Comparison of ENCODE assay signal across 9 cellular contexts in the genomic region with DNA sequence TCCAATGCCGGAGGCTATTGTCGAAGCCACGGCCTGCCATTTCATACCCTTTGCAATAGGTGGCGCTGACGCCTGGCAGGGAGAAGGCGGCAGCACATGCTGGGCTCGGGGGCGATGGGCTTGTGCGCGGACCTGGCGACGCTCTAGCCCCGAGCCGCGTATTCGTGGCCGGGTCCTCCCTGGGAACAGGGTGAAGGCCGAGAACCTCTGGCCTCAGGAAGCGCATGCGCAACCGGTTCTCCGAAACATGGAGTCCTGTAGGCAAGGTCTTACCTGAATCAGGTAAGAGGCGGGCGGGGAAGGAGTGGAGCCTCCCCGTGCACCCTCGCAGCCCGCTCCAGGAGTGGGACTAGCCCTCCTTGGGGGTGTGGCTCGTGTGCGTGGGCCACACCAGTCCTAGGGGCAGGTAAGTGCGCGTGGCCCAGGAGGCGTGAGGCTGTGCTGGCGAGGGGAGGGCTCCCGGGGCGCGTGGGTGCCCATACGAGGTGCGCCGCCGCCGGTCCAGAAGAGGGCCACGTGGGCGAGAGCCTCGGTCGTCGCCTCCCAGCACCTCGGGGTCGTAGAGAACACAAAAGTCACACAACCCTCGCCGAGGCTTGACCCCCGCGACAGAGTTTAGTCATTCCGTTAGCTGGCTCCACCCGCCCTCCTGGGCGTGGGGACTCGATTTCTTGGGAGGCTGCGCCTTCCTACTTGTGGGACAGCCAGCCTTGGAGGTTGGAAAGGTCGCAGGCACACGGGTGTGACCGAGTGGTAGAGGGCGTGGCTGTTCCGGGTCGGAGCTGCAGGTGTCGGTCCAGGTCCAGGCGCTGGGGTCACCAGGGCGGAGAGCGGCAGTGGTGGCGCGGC. TPM values are rescaled to one million over a fixed set of nuclear protein-coding genes. Genes with fewer than 3 reads are reported as not detected.
DNase-seq lines count a peak whose midpoint lies in the region; ATAC-seq and TF ChIP-seq lines count a peak whose summit lies in the region.
"Had no signal": no experiment of that assay in that cellular context is flagged by ENCODE, and none has a peak within 500 bp of the region (broad histone marks: within the 10 kb centered on the region; RNA-seq: fewer than 3 reads in every experiment).

No MANE protein-coding gene starts in this region.

- TF ChIP-seq CTCF in gastrocnemius medialis (IDR thresholded peaks at IDR 0.05 in 4 of 5, conservative IDR thresholded peaks at IDR 0.05 in 1 of 5), result peak in 2 of 5 experiments; percentile 46 to 48

- H3K27me3 ChIP-seq in HUES6 (ENCODE audit: control insufficient read depth, insufficient read depth, low read length), result peaks cover 2% of the 10 kb centered on the region
- H3K27me3 ChIP-seq in gastrocnemius medialis, result peaks cover 5 to 59% (median 24%) of the 10 kb centered on the region in 3 donors

- no peak for ATAC-seq in gastrocnemius medialis
- ATAC-seq in GM19452 (IDR thresholded peaks at IDR 0.05; ENCODE audit: unreplicated experiment), result no peak

- DNase-seq in ELF-1 (ENCODE audit: low read depth, low spot score) (peak; percentile 98), SW480 (ENCODE audit: low spot score) (peak; percentile 97), amniotic epithelial cell (ENCODE audit: low read depth) (peak; percentile 43), iPS DF 4.7 (ENCODE audit: extremely low read depth, low spot score) (peak; percentile 88), gastrocnemius medialis (no peak), GOT3 (lab: John Stamatoyannopoulos, UW) (no peak)

- peak overlapping the region; percentile 70 for H3K27ac ChIP-seq in HUES6 (ENCODE audit: low read depth, low read length)
- H3K27ac ChIP-seq in gastrocnemius medialis, result no peak overlapping the region
- H3K27ac ChIP-seq: SK-N-MC had no signal

- TF ChIP-seq POLR2A in gastrocnemius medialis (IDR thresholded peaks at IDR 0.05), result no peak

- H3K9me3 ChIP-seq in HUES6 (ENCODE audit: control insufficient read depth, insufficient read depth, low read depth, low read length) (no peaks in the 10 kb centered on the region), gastrocnemius medialis (no peaks in the 10 kb centered on the region)

- H3K9ac ChIP-seq in HUES6 (ENCODE audit: low read length), result peak overlapping the region; percentile 89

- H3K36me3 ChIP-seq in HUES6 (ENCODE audit: control insufficient read depth, insufficient read depth, low read length) (no peaks in the 10 kb centered on the region), gastrocnemius medialis (no peaks in the 10 kb centered on the region)

- H3K4me3 ChIP-seq in HUES6 (ENCODE audit: low read depth, low read length) (peak overlapping the region; percentile 90), gastrocnemius medialis (peak overlapping the region; percentile 31 to 50 (median 38))
- H3K4me3 ChIP-seq: SK-N-MC had no signal

- intact Hi-C loops in gastrocnemius medialis (cut with DNase I; ENCODE audit: low total_unique reads), result loop anchor here (5.0 to 10.0 kb wide), 2 partner anchors 209 to 238 kb away; no protein-coding TSS in a partner anchor

- H3K4me1 ChIP-seq in HUES6 (ENCODE audit: control insufficient read depth, insufficient read depth, low read length) (peaks cover 34% of the 10 kb centered on the region), gastrocnemius medialis (peaks cover under 1% of the 10 kb centered on the region in 2 donors)

- in situ Hi-C loops in gastrocnemius medialis (cut with MboI; ENCODE audit: low sequenced_read_pairs in 4 of 4), result no loop called here

RNA-seq across cellular contexts. Expression of a gene that starts 5.5 kb away (rescaled TPM):
- 1 to 10 TPM; 1.4 to 2.3 (median 1.7) TPM for total RNA-seq in gastrocnemius medialis

RNA-seq across cellular contexts. Expression of a gene that starts 45.5 kb away (rescaled TPM):
- total RNA-seq in gastrocnemius medialis, result 1 to 10 TPM; 1.8 to 6.2 (median 1.9) TPM

Comparison
In these comparisons a context has a peak if more than half of its experiments do, and no peak if none do; other contexts are left out.
1. DNase-seq: peak in ELF-1 (single experiment), SW480 (single experiment), amniotic epithelial cell (single experiment) and iPS DF 4.7 (single experiment); none in gastrocnemius medialis (0 of 2) and GOT3 (single experiment).